In the genomic region with DNA sequence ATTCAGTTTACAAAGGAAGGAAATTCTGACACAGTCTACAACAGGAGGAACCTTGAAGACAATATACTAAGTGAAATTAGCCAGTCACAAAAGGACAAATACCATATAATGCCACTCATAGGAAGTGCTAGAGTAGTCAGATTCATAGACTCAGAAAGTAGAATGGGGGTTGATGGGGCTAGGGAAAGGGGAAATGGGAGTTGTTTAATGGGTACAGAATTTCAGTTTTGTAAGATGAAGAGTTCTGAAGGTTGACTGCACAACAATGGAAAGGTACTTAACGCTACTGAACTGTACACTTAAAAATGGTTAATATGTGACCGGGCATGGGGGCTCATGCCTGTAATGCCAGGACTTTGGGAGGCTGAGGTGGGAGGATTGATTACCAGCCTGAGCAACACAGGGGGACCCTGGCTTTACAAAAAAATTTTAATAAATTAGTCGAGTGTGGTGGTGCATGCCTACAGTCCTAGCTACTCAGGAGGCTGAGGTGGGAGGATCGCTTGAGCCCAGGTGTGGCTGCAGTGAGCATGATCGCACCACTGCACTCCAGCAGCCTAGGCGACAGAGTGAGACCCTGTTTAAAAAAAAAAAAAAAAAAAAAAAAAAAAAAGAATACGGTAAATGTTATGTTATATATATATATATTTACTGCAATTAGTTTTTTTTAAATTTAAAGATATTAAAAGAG, we compare ENCODE assay signal across 19 cellular contexts. TPM values are rescaled to one million over a fixed set of nuclear protein-coding genes. Genes with fewer than 3 reads are reported as not detected.
A peak's percentile ranks its signal among the peaks of the same experiment; 100 is the strongest.
DNase-seq lines count a peak whose midpoint lies in the region; ATAC-seq and TF ChIP-seq lines count a peak whose summit lies in the region.
"Had no signal": no experiment of that assay in that cellular context is flagged by ENCODE, and none has a peak within 500 bp of the region (broad histone marks: within the 10 kb centered on the region; RNA-seq: fewer than 3 reads in every experiment).

No MANE protein-coding gene starts in this region.

- H3K9me3 Mint-ChIP-seq in mesothelial cell of epicardium, result no peaks in the 10 kb centered on the region
- H3K9me3 Mint-ChIP-seq: CD8-positive, alpha-beta T cell had no signal

- DNase-seq in GM12864 (ENCODE audit: low read depth) (peak; percentile 35), left ventricle myocardium inferior (no peak), mesothelial cell of epicardium (ENCODE audit: low spot score in 2 of 2, unreplicated experiment in 2 of 2) (no peak), NOMO-1 treated with DMSO at 0.1 percent for 48 hours (lab: John Stamatoyannopoulos, UW; ENCODE audit: unreplicated experiment) (no peak)
- DNase-seq: activated effector memory CD4-positive, alpha-beta T cell treated with anti-CD3 and anti-CD28 coated beads, Interleukin-2, amount 50 U/mL, for 16 hours; CD8-positive, alpha-beta T cell; HCEC 1CT; islet precursor cell; KBM-7; mucosa of descending colon; nucleus accumbens; uterus had no signal

- ATAC-seq in GM19452 (IDR thresholded peaks at IDR 0.05; ENCODE audit: unreplicated experiment) (peak; percentile 76), HG02642 (IDR thresholded peaks at IDR 0.05; ENCODE audit: poor library complexity, unreplicated experiment) (peak; percentile 56), HG03558 (IDR thresholded peaks at IDR 0.05; ENCODE audit: extremely low read depth, unreplicated experiment) (peak; percentile 55), HG03460 (IDR thresholded peaks at IDR 0.05; ENCODE audit: unreplicated experiment) (no peak)
- ATAC-seq: CD8-positive, alpha-beta T cell; mucosa of descending colon; stimulated activated effector memory CD8-positive, alpha-beta T cell treated with anti-CD3 and anti-CD28 coated beads, Interleukin-12 subunit alpha, Interleukin-12 subunit beta, amount 100 ng/mL, for 72 hours had no signal

- no peaks in the 10 kb centered on the region for H3K36me3 Mint-ChIP-seq in mesothelial cell of epicardium
- H3K36me3 Mint-ChIP-seq: CD8-positive, alpha-beta T cell; stimulated activated effector memory CD8-positive, alpha-beta T cell treated with anti-CD3 and anti-CD28 coated beads, Interleukin-12 subunit alpha, Interleukin-12 subunit beta, amount 100 ng/mL, for 72 hours had no signal

- H3K27me3 ChIP-seq in left ventricle myocardium inferior (ENCODE audit: low read depth), result peaks cover 42% of the 10 kb centered on the region
- H3K27me3 ChIP-seq: ascending aorta, uterus had no signal

- no peaks in the 10 kb centered on the region for H3K9me3 ChIP-seq in left ventricle myocardium inferior (replicated peaks)
- H3K9me3 ChIP-seq: ascending aorta, mucosa of descending colon, uterus had no signal

- H3K27ac ChIP-seq in left ventricle myocardium inferior (replicated peaks), result no peak overlapping the region
- H3K27ac ChIP-seq: ascending aorta, uterus had no signal

- TF ChIP-seq CTCF in GM12864 (IDR thresholded peaks at IDR 0.05; ENCODE audit: low read depth, low read length, missing control alignments), result no peak
- no peak for TF ChIP-seq CTCF in left ventricle myocardium inferior (IDR thresholded peaks at IDR 0.05; ENCODE audit: borderline replicate concordance)
- no peak for TF ChIP-seq CTCF in mesothelial cell of epicardium (IDR thresholded peaks at IDR 0.05; ENCODE audit: unreplicated experiment)

- no peaks in the 10 kb centered on the region for H3K36me3 ChIP-seq in left ventricle myocardium inferior
- H3K36me3 ChIP-seq: ascending aorta, uterus had no signal

- intact Hi-C loops in left ventricle myocardium inferior (cut with micrococcal nuclease), result no loop called here

- no peaks in the 10 kb centered on the region for H3K4me1 ChIP-seq in left ventricle myocardium inferior
- H3K4me1 ChIP-seq: ascending aorta, uterus had no signal

- H3K4me3 ChIP-seq in GM12864 (ENCODE audit: low read depth, low read length) (no peak overlapping the region), left ventricle myocardium inferior (no peak overlapping the region)
- H3K4me3 ChIP-seq: ascending aorta, mucosa of descending colon, uterus had no signal

- H3K27ac Mint-ChIP-seq in mesothelial cell of epicardium, result no peak overlapping the region
- H3K27ac Mint-ChIP-seq: CD8-positive, alpha-beta T cell; stimulated activated effector memory CD8-positive, alpha-beta T cell treated with anti-CD3 and anti-CD28 coated beads, Interleukin-12 subunit alpha, Interleukin-12 subunit beta, amount 100 ng/mL, for 72 hours had no signal

- no peak overlapping the region for H3K4me3 Mint-ChIP-seq in mesothelial cell of epicardium
- H3K4me3 Mint-ChIP-seq: CD8-positive, alpha-beta T cell; stimulated activated effector memory CD8-positive, alpha-beta T cell treated with anti-CD3 and anti-CD28 coated beads, Interleukin-12 subunit alpha, Interleukin-12 subunit beta, amount 100 ng/mL, for 72 hours had no signal

- H3K4me1 Mint-ChIP-seq in mesothelial cell of epicardium, result no peaks in the 10 kb centered on the region
- H3K4me1 Mint-ChIP-seq: stimulated activated effector memory CD8-positive, alpha-beta T cell treated with anti-CD3 and anti-CD28 coated beads, Interleukin-12 subunit alpha, Interleukin-12 subunit beta, amount 100 ng/mL, for 72 hours had no signal

- peaks cover 3% of the 10 kb centered on the region for H3K27me3 Mint-ChIP-seq in mesothelial cell of epicardium (ENCODE audit: low read depth)

RNA-seq across cellular contexts. Expression of a gene that starts 45.0 kb away (rescaled TPM):
- total RNA-seq in left ventricle myocardium inferior (not detected), mesothelial cell of epicardium (1.0 to 1.2 TPM (median 1.0 TPM) in 3 replicates)
- total RNA-seq: ascending aorta; CD8-positive, alpha-beta T cell; skeletal muscle tissue had no signal
